In the genomic region with DNA sequence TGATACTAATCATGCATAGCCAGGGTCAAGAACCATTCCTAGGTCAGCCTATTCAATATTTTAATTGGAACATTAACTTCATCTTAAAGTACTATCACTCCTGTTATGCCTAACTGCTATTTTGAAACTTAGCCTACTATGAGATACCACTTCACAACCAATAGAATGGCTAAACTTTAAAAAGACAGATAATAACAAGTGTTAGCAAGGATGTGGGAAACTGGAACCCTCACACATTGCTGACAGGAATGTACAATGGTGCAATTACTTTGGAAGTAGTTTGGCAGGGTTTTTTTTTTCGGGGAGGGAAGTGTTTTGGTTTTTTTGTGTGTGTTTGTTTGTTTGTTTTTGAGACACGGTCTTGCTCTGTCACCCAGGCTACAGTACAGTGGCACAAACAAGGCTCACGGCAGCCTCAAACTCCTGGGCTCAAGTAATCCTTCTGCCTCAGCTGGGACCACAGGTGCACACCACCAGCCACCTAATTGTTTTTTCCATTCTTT, we compare ENCODE assay signal across 17 cellular contexts.
"Had no signal": no experiment of that assay in that cellular context is flagged by ENCODE, and none has a peak within 500 bp of the region (broad histone marks: within the 10 kb centered on the region; RNA-seq: fewer than 3 reads in every experiment).

No MANE protein-coding gene starts in this region.

- H3K36me3 ChIP-seq: neural progenitor cell, thyroid gland, vagina had no signal

- H3K4me1 ChIP-seq: neural progenitor cell, thyroid gland, vagina had no signal

- H3K27me3 ChIP-seq: body of pancreas, neural progenitor cell, thyroid gland, vagina had no signal

- H3K4me3 ChIP-seq: body of pancreas, neural progenitor cell, thyroid gland, vagina had no signal

- H3K9me3 ChIP-seq: body of pancreas, thyroid gland, vagina had no signal

- ATAC-seq: activated CD8-positive, alpha-beta memory T cell treated with anti-CD3 and anti-CD28 coated beads, Interleukin-2, amount 10 ng/mL, durations not matched to agents 7 days and 5 days; body of pancreas; left lobe of liver; sciatic nerve; stimulated activated naive B cell treated with anti-CD40 and anti-IgM and Interleukin-4, amounts not matched to agents 10 μg/mL and 1 μg/mL and 100 μg/mL, for 72 hours had no signal

- DNase-seq: activated CD4-positive, alpha-beta memory T cell treated with anti-CD3 and anti-CD28 coated beads, Interleukin-2, amount 10 ng/mL, durations not matched to agents 7 days and 5 days; activated CD4-positive, alpha-beta T cell treated with anti-CD3 and anti-CD28 coated beads for 48 hours; activated CD4-positive, CD25-positive, alpha-beta regulatory T cell; activated CD8-positive, alpha-beta memory T cell treated with anti-CD3 and anti-CD28 coated beads, Interleukin-2, amount 10 ng/mL, durations not matched to agents 7 days and 5 days; activated naive CD4-positive, alpha-beta T cell treated with Interleukin-2 at 50 U/mL for 16 hours; body of pancreas; caudate nucleus; kidney; mammary epithelial cell; stimulated activated naive B cell treated with anti-CD40 and anti-IgM and Interleukin-4, amounts not matched to agents 10 μg/mL and 1 μg/mL and 100 μg/mL, for 72 hours; T-helper 1 cell; T-helper 9 cell; thyroid gland had no signal

- H3K27ac ChIP-seq: body of pancreas, neural progenitor cell, thyroid gland, vagina had no signal
